Comparison of ENCODE assay signal across 36 cellular contexts in the genomic region with DNA sequence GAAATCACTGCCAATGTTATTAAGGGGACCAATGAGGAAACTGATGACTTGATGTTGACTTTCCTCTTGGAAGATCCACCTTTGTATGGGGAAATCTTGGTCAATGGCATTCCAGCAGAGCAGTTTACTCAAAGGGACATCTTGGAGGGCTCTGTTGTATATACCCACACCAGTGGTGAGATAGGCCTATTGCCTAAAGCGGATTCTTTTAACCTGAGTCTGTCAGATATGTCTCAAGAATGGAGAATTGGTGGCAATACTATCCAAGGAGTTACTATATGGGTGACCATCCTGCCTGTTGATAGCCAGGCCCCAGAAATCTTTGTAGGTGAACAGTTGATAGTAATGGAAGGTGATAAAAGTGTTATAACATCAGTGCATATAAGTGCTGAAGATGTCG. TPM values are rescaled to one million over a fixed set of nuclear protein-coding genes. Genes with fewer than 3 reads are reported as not detected.
"Had no signal": no experiment of that assay in that cellular context is flagged by ENCODE, and none has a peak within 500 bp of the region (broad histone marks: within the 10 kb centered on the region; RNA-seq: fewer than 3 reads in every experiment).

No MANE protein-coding gene starts in this region.

- H3K4me3 ChIP-seq: MG63 had no signal

- H3K9me3 ChIP-seq: MG63 had no signal

- H3K36me3 ChIP-seq: MG63 had no signal

- DNase-seq: Karpas-422, Kasumi-1, MG63, MM.1S, MV-4-11, NCI-H1048, NCI-H1092, NCI-H1092 treated with DMSO at 0.1 percent for 48 hours, NCI-H1105, NCI-H1105 treated with DMSO at 0.1 percent for 48 hours, NCI-H1417, NCI-H1417 treated with DMSO at 0.1 percent for 48 hours, NCI-H1436, NCI-H1436 treated with DMSO at 0.1 percent for 48 hours, NCI-H146, NCI-H1694, NCI-H1694 treated with DMSO at 0.1 percent for 48 hours, NCI-H187, NCI-H187 treated with DMSO at 0.1 percent for 48 hours, NCI-H1930, NCI-H2029, NCI-H2029 treated with DMSO at 0.1 percent for 48 hours, NCI-H2081, NCI-H2081 treated with DMSO at 0.1 percent for 48 hours, NCI-H2107, NCI-H2171, NCI-H2171 treated with DMSO at 0.1 percent for 48 hours, NCI-H2227 treated with DMSO at 0.1 percent for 48 hours, NCI-H226, NCI-H345, NCI-H446, NCI-H446 treated with DMSO at 0.1 percent for 48 hours, NCI-H510A, NCI-H510A treated with DMSO at 0.1 percent for 48 hours had no signal

RNA-seq across cellular contexts. Expression of a gene that starts 3.4 kb away (rescaled TPM):
- total RNA-seq: LHCN-M2, MCF 10A had no signal
